ENCODE assay signal across 18 cellular contexts in genomic region chr11:2796091-2796490, GRCh38.
DNase-seq lines count a peak whose midpoint lies in the region; ATAC-seq and TF ChIP-seq lines count a peak whose summit lies in the region.
"Had no signal": no experiment of that assay in that cellular context is flagged by ENCODE, and none has a peak within 500 bp of the region (broad histone marks: within the 10 kb centered on the region; RNA-seq: fewer than 3 reads in every experiment).

No MANE protein-coding gene starts in this region.

- peaks cover 16% of the 10 kb centered on the region for H3K4me1 Mint-ChIP-seq in neural crest cell

- no peak overlapping the region for H3K4me3 ChIP-seq in body of pancreas
- no peak overlapping the region for H3K4me3 ChIP-seq in transverse colon
- H3K4me3 ChIP-seq in brain microvascular endothelial cell (ENCODE audit: low read depth, low read length): no peak overlapping the region
- no peak overlapping the region for H3K4me3 ChIP-seq in esophagus squamous epithelium
- H3K4me3 ChIP-seq: esophagus muscularis mucosa, lower lobe of right lung, testis had no signal

- TF ChIP-seq CTCF in body of pancreas (IDR thresholded peaks at IDR 0.05) (no peak), neural crest cell (conservative IDR thresholded peaks at IDR 0.05) (no peak), transverse colon (IDR thresholded peaks at IDR 0.05) (no peak), brain microvascular endothelial cell (IDR thresholded peaks at IDR 0.05; ENCODE audit: low read depth, low read length, missing control alignments) (no peak), esophagus squamous epithelium (IDR thresholded peaks at IDR 0.05) (no peak)

- intact Hi-C loops in body of pancreas (cut with DNase I): no loop called here
- intact Hi-C loops in Right ventricle myocardium inferior (cut with DNase I): no loop called here
- intact Hi-C loops in transverse colon (cut with DNase I; ENCODE audit: low total_unique reads): no loop called here
- intact Hi-C loops in esophagus squamous epithelium (cut with DNase I): no loop called here

- H3K36me3 ChIP-seq in body of pancreas (replicated peaks in 1 of 2; ENCODE audit: insufficient read depth in 1 of 2, low read depth in 2 of 2) (no peaks in the 10 kb centered on the region), transverse colon (no peaks in the 10 kb centered on the region), brain microvascular endothelial cell (replicated peaks) (no peaks in the 10 kb centered on the region), esophagus squamous epithelium (no peaks in the 10 kb centered on the region)
- H3K36me3 ChIP-seq: esophagus muscularis mucosa, lower lobe of right lung had no signal

- H3K9me3 Mint-ChIP-seq in neural crest cell: peaks cover 4% of the 10 kb centered on the region

- no peak for TF ChIP-seq EP300 in transverse colon (IDR thresholded peaks at IDR 0.05; ENCODE audit: low read depth)

- in situ Hi-C loops in transverse colon (cut with MboI; ENCODE audit: low pct_ligation_motif_present in 1 of 4, low pct_unique_long_range_greater_than_20kb in 1 of 4, low sequenced_read_pairs in 3 of 4) (no loop called here), brain microvascular endothelial cell (cut with HindIII; ENCODE audit: low pct_ligation_motif_present, low sequenced_read_pairs) (no loop called here)

- H3K4me3 Mint-ChIP-seq in neural crest cell: no peak overlapping the region

- no peak for TF ChIP-seq POLR2A in body of pancreas (IDR thresholded peaks at IDR 0.05)
- no peak for TF ChIP-seq POLR2A in transverse colon (IDR thresholded peaks at IDR 0.05)
- no peak for TF ChIP-seq POLR2A in esophagus squamous epithelium (IDR thresholded peaks at IDR 0.05)

- H3K4me1 ChIP-seq in body of pancreas: peaks cover 8% of the 10 kb centered on the region
- H3K4me1 ChIP-seq in transverse colon: peaks cover 0 to 13% (median 6%) of the 10 kb centered on the region in 4 donors
- peaks cover 9 to 21% (median 10%) of the 10 kb centered on the region in 3 donors for H3K4me1 ChIP-seq in esophagus squamous epithelium

- ATAC-seq in body of pancreas: no peak
- no peak for ATAC-seq in Right ventricle myocardium inferior
- no peak for ATAC-seq in GM19395 (IDR thresholded peaks at IDR 0.05; ENCODE audit: unreplicated experiment)
- ATAC-seq: lower lobe of right lung had no signal

- peak; percentile 0 to 13 (median 10) for DNase-seq in body of pancreas
- DNase-seq in Right ventricle myocardium inferior (ENCODE audit: missing footprints): peak; percentile 22
- DNase-seq in neural crest cell (ENCODE audit: low read depth, low spot score): no peak
- DNase-seq in transverse colon: peak; percentile 6
- no peak for DNase-seq in brain microvascular endothelial cell
- no peak for DNase-seq in esophagus squamous epithelium (lab: John Stamatoyannopoulos, UW)
- DNase-seq: activated CD4-positive, CD25-positive, alpha-beta regulatory T cell; amniotic stem cell; central memory CD4-positive, alpha-beta T cell; DMS79; NCI-H1048; NCI-H2029 treated with DMSO at 0.1 percent for 48 hours; NCI-H446 treated with DMSO at 0.1 percent for 48 hours; SK-N-SH had no signal

- WGBS in body of pancreas, 2 donors: 86 to 90% methylated on average over 12 to 14 of the region's 15 CpGs
- WGBS in transverse colon (ENCODE audit: low coverage in 1 of 2), 2 donors: 93% methylated on average over 15 of the region's 15 CpGs; no CpG with 5 or more reads in 1 of the 2 donors
- 77 to 94% methylated on average over 5 of the region's 15 CpGs for WGBS in esophagus squamous epithelium, 2 donors

- H3K27ac ChIP-seq in body of pancreas: no peak overlapping the region
- no peak overlapping the region for H3K27ac ChIP-seq in transverse colon
- no peak overlapping the region for H3K27ac ChIP-seq in brain microvascular endothelial cell
- H3K27ac ChIP-seq in esophagus squamous epithelium: no peak overlapping the region
- H3K27ac ChIP-seq: esophagus muscularis mucosa, lower lobe of right lung, testis had no signal

- peak overlapping the region; percentile 28 for H3K27ac Mint-ChIP-seq in neural crest cell (ENCODE audit: unreplicated experiment)

- no peaks in the 10 kb centered on the region for H3K9me3 ChIP-seq in body of pancreas
- no peaks in the 10 kb centered on the region for H3K9me3 ChIP-seq in transverse colon
- H3K9me3 ChIP-seq in esophagus squamous epithelium: no peaks in the 10 kb centered on the region
- H3K9me3 ChIP-seq: esophagus muscularis mucosa, lower lobe of right lung, SK-N-SH, testis had no signal

- peaks cover 3% of the 10 kb centered on the region for H3K36me3 Mint-ChIP-seq in neural crest cell (ENCODE audit: low read depth)

- peaks cover 2% of the 10 kb centered on the region for H3K27me3 Mint-ChIP-seq in neural crest cell (ENCODE audit: low read depth)

- H3K27me3 ChIP-seq in body of pancreas: no peaks in the 10 kb centered on the region
- no peaks in the 10 kb centered on the region for H3K27me3 ChIP-seq in transverse colon
- H3K27me3 ChIP-seq in brain microvascular endothelial cell (replicated peaks): peaks cover 22% of the 10 kb centered on the region
- H3K27me3 ChIP-seq in esophagus squamous epithelium: peaks cover 0 to 19% (median 0%) of the 10 kb centered on the region in 4 donors
- H3K27me3 ChIP-seq: esophagus muscularis mucosa, testis had no signal

Comparison
In these comparisons a context has a peak if more than half of its experiments do, and no peak if none do; other contexts are left out.
1. DNase-seq: peak in body of pancreas (4 of 4), Right ventricle myocardium inferior (single experiment) and transverse colon (single experiment); none in neural crest cell (single experiment), brain microvascular endothelial cell (single experiment) and esophagus squamous epithelium (single experiment).